In the genomic region with DNA sequence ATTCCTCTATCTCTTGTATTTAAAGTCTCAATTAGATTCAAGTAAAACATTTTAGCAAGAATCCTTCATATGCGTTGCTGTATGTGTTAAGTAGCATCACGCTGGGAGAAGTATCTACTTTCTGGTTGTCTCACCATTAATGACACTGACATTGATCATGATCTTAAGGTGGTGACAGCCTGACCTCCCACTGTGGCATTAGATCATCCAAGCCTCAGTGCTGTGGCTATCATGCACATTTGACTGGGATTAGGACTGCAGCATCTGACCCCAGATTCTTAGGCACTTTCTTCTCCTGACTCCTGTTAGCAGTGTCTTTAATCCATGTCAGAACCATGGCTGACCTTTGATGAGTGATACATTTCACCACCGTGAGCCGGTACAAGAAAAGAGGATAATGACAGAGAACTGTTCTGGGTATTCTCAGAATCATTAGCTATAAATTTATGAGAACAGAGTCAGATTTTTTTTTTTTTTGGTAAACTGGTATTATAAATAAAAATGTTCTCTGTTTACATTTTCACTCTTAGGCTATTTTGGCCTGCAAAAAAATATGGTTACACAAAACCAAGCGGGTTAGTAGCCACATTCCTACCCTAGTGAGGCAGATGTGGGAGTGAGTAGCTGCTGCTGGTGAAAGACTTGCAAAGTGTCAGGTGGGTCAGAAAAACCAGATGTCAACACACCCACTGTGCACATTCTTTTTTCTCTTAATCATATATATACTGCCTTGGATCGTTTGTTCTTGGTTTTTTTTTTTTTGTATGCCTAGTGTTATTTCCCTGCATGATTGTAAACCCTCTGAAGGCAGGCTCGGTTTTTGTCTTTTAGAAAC, we compare ENCODE assay signal across 18 cellular contexts.
A peak's percentile ranks its signal among the peaks of the same experiment; 100 is the strongest.
DNase-seq lines count a peak whose midpoint lies in the region; ATAC-seq and TF ChIP-seq lines count a peak whose summit lies in the region.
"Had no signal": no experiment of that assay in that cellular context is flagged by ENCODE, and none has a peak within 500 bp of the region (broad histone marks: within the 10 kb centered on the region; RNA-seq: fewer than 3 reads in every experiment).

No MANE protein-coding gene starts in this region.

- H2AFZ ChIP-seq in SK-N-SH (ENCODE audit: low read depth), result no peak overlapping the region
- H2AFZ ChIP-seq in osteoblast (ENCODE audit: low read length), result peak overlapping the region; percentile 17

- H3K9me2 ChIP-seq in SK-N-SH, result no peaks in the 10 kb centered on the region

- H3K4me1 ChIP-seq in SK-N-SH (ENCODE audit: control insufficient read depth in 1 of 2, insufficient read depth in 2 of 2, low read depth in 1 of 2, low read length in 1 of 2) (peaks cover 0 to 2% of the 10 kb centered on the region in 2 experiments; a peak in 1 of 4 replicates), osteoblast (ENCODE audit: insufficient read depth, low read length) (peaks cover 31% of the 10 kb centered on the region)
- H3K4me1 ChIP-seq: HAP-1, pancreas, spleen had no signal

- H3K27me3 ChIP-seq in SK-N-SH (ENCODE audit: insufficient read depth) (no peaks in the 10 kb centered on the region), osteoblast (ENCODE audit: insufficient read depth, low read length) (no peaks in the 10 kb centered on the region)
- H3K27me3 ChIP-seq: pancreas, spleen had no signal

- H3K79me2 ChIP-seq in SK-N-SH (ENCODE audit: insufficient read depth) (no peaks in the 10 kb centered on the region), osteoblast (ENCODE audit: insufficient read depth, low read length) (no peaks in the 10 kb centered on the region)

- no peak overlapping the region for H3K9ac ChIP-seq in SK-N-SH

- H3K27ac ChIP-seq in SK-N-SH (ENCODE audit: low read depth in 2 of 2, low read length in 1 of 2), result peak overlapping the region in 1 of 2 experiments; percentile 12; a peak in 1 of 4 replicates
- peak overlapping the region; percentile 42 for H3K27ac ChIP-seq in osteoblast (ENCODE audit: low read depth, low read length)
- H3K27ac ChIP-seq: A549, pancreas, spleen had no signal

- ATAC-seq in SK-N-SH treated with all-trans-retinoic acid at 6 μM for 48 hours (no peak), HG03342 (IDR thresholded peaks at IDR 0.05; ENCODE audit: unreplicated experiment) (no peak), GM21381 (IDR thresholded peaks at IDR 0.05; ENCODE audit: unreplicated experiment) (no peak)
- ATAC-seq: A549; left cardiac atrium; pancreas; stimulated activated naive CD8-positive, alpha-beta T cell treated with anti-CD3 and anti-CD28 coated beads, Interleukin-15, Interleukin-2, amounts not matched to agents 100 U/mL and 50 U/mL, for 24 hours had no signal

- DNase-seq in SK-N-SH, result no peak
- DNase-seq in MV-4-11 (lab: John Stamatoyannopoulos, UW), result peak; percentile 47
- peak; percentile 22 for DNase-seq in epithelial cell of esophagus (ENCODE audit: low read depth)
- no peak for DNase-seq in osteoblast (ENCODE audit: insufficient read length, low spot score, missing footprints)
- DNase-seq in activated CD4-positive, alpha-beta T cell treated with anti-CD3 and anti-CD28 coated beads, Interleukin-2, amount 50 U/mL, for 4 hours, result no peak
- DNase-seq: activated CD4-positive, alpha-beta T cell treated with anti-CD3 and anti-CD28 coated beads for 4 hours; activated naive CD8-positive, alpha-beta T cell treated with anti-CD3 and anti-CD28 coated beads, Interleukin-2, amount 10 ng/mL, durations not matched to agents 7 days and 5 days; activated T-cell treated with anti-CD3 and anti-CD28 coated beads, Interleukin-2, amount 50 U/mL, for 1 hour; left cardiac atrium; pancreas; SIG-M5; spleen; stimulated activated naive CD8-positive, alpha-beta T cell treated with anti-CD3 and anti-CD28 coated beads, Interleukin-15, Interleukin-2, amounts not matched to agents 100 U/mL and 50 U/mL, for 24 hours had no signal

- POLR2A ChIA-PET in SK-N-SH (lab: Yijun Ruan, JAX), result no interaction called here

- no peak for TF ChIP-seq EP300 in SK-N-SH (IDR thresholded peaks at IDR 0.05; ENCODE audit: borderline replicate concordance in 1 of 2, low read depth in 1 of 2, low read length in 1 of 2)

- H3F3A ChIP-seq in SK-N-SH (replicated peaks; ENCODE audit: insufficient read depth), result peaks cover 13% of the 10 kb centered on the region

- no peak overlapping the region for H3K4me2 ChIP-seq in SK-N-SH
- peak overlapping the region; percentile 34 for H3K4me2 ChIP-seq in osteoblast (ENCODE audit: insufficient read depth, low read length)
- H3K4me2 ChIP-seq: A549 had no signal

- 85% methylated on average over 7 of the region's 7 CpGs for WGBS in SK-N-SH (ENCODE audit: low lambda C conversion rate)

- H3K9me3 ChIP-seq in SK-N-SH (no peaks in the 10 kb centered on the region), osteoblast (ENCODE audit: low read depth, low read length) (no peaks in the 10 kb centered on the region)
- H3K9me3 ChIP-seq: A549, HAP-1, pancreas had no signal

- no peak overlapping the region for H3K4me3 ChIP-seq in SK-N-SH (ENCODE audit: low read depth in 2 of 2, low read length in 1 of 2)
- H3K4me3 ChIP-seq in epithelial cell of esophagus (ENCODE audit: low read length), result no peak overlapping the region
- H3K4me3 ChIP-seq in osteoblast (ENCODE audit: insufficient read depth, low read length), result no peak overlapping the region
- H3K4me3 ChIP-seq: A549, HAP-1, pancreas, spleen had no signal

- TF ChIP-seq CTCF in SK-N-SH (IDR thresholded peaks at IDR 0.05) (no peak), epithelial cell of esophagus (IDR thresholded peaks at IDR 0.05; ENCODE audit: insufficient read depth, low read depth, low read length, missing control alignments) (no peak), osteoblast (IDR thresholded peaks at IDR 0.05; ENCODE audit: extremely low read depth, low read depth, low read length) (no peak)

- CTCF ChIA-PET in SK-N-SH (lab: Yijun Ruan, JAX), result interaction anchor here (0.8 kb wide), 1 partner anchor 48 kb away, joined by 3 read pairs; no protein-coding TSS in a partner anchor

- H4K20me1 ChIP-seq in SK-N-SH (ENCODE audit: insufficient read depth), result no peaks in the 10 kb centered on the region
- H4K20me1 ChIP-seq in osteoblast (ENCODE audit: insufficient read depth, low read length), result no peaks in the 10 kb centered on the region

- no peaks in the 10 kb centered on the region for H3K36me3 ChIP-seq in SK-N-SH (replicated peaks in 1 of 2; ENCODE audit: control insufficient read depth in 1 of 2, insufficient read depth in 2 of 2, low read length in 1 of 2)
- no peaks in the 10 kb centered on the region for H3K36me3 ChIP-seq in osteoblast (ENCODE audit: insufficient read depth, low read length)
- H3K36me3 ChIP-seq: HAP-1, pancreas, spleen had no signal

- no peak for TF ChIP-seq RAD21 in SK-N-SH (IDR thresholded peaks at IDR 0.05; ENCODE audit: low read length)

TF ChIP-seq in SK-N-SH, 30 proteins besides CTCF, POLR2A, EP300 and RAD21:
- TF ChIP-seq CHD2 (IDR thresholded peaks at IDR 0.05; ENCODE audit: low read length, partially characterized antibody) (no peak), PBX3 (IDR thresholded peaks at IDR 0.05) (0 out of 2 replicates have a peak, but pooled peaks have one; percentile 14)
TF ChIP-seq in SK-N-SH: peak in this region for 1.

TF ChIP-seq in SK-N-SH treated with all-trans-retinoic acid at 6 μM for 48 hours, 23 proteins besides CTCF, POLR2A, EP300 and RAD21:
- no peak for TF ChIP-seq ARNTL (CRISPR knock-in tag; IDR thresholded peaks at IDR 0.05; ENCODE audit: borderline replicate concordance, low read depth)
- no peak for TF ChIP-seq TOX (CRISPR knock-in tag; IDR thresholded peaks at IDR 0.05; ENCODE audit: borderline replicate concordance)
- TF ChIP-seq, protein P1, sequence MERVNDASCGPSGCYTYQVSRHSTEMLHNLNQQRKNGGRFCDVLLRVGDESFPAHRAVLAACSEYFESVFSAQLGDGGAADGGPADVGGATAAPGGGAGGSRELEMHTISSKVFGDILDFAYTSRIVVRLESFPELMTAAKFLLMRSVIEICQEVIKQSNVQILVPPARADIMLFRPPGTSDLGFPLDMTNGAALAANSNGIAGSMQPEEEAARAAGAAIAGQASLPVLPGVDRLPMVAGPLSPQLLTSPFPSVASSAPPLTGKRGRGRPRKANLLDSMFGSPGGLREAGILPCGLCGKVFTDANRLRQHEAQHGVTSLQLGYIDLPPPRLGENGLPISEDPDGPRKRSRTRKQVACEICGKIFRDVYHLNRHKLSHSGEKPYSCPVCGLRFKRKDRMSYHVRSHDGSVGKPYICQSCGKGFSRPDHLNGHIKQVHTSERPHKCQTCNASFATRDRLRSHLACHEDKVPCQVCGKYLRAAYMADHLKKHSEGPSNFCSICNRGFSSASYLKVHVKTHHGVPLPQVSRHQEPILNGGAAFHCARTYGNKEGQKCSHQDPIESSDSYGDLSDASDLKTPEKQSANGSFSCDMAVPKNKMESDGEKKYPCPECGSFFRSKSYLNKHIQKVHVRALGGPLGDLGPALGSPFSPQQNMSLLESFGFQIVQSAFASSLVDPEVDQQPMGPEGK (CRISPR knock-in tag; IDR thresholded peaks at IDR 0.05; ENCODE audit: borderline replicate concordance), result no peak
- TF ChIP-seq TCF4 (CRISPR knock-in tag; IDR thresholded peaks at IDR 0.05; ENCODE audit: borderline replicate concordance), result no peak

Comparison
In these comparisons a context has a peak if more than half of its experiments do, and no peak if none do; other contexts are left out.
1. DNase-seq: peak in MV-4-11 (single experiment) and epithelial cell of esophagus (single experiment); none in SK-N-SH (single experiment), osteoblast (single experiment) and activated CD4-positive, alpha-beta T cell treated with anti-CD3 and anti-CD28 coated beads, Interleukin-2, amount 50 U/mL, for 4 hours (0 of 2).